Comparison of ENCODE assay signal across 21 cellular contexts in the genomic region with DNA sequence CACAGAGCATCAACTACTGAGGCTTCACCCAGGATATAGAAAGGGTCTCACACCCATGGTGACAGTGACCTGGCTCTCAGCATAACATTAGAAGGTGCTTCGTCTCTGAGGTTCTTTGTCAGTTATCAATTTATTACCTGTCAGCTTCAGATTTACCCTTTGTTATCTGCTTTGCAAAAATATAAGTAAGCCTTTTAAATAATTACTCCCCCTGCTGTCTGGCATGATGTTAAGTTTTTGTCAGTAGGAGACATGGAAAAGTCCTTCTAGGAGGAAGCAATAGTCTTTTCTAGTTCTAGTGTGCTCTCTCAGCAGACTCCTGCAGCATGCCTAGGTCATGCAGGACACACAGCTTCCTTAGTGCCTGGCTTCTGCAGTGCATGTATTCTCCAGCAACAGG.
DNase-seq lines count a peak whose midpoint lies in the region; ATAC-seq and TF ChIP-seq lines count a peak whose summit lies in the region.
"Had no signal": no experiment of that assay in that cellular context is flagged by ENCODE, and none has a peak within 500 bp of the region (broad histone marks: within the 10 kb centered on the region; RNA-seq: fewer than 3 reads in every experiment).

No MANE protein-coding gene starts in this region.

- intact Hi-C loops in natural killer cell (cut with micrococcal nuclease) (no loop called here), Panc1 (cut with micrococcal nuclease; ENCODE audit: unreplicated experiment) (no loop called here)

- POLR2A ChIA-PET in Panc1 (lab: Charles Lee): no interaction called here

- ATAC-seq in natural killer cell treated with Interleukin-12 subunit alpha and Interleukin-12 subunit beta and Interleukin-15 and Interleukin-18, amount 100 ng/mL, for 72 hours: peak; percentile 9 to 50
- ATAC-seq in natural killer cell: no peak
- ATAC-seq in Panc1: no peak; the same call in 1 of the 2 replicates
- no peak for ATAC-seq in stimulated activated naive CD8-positive, alpha-beta T cell treated with anti-CD3 and anti-CD28 coated beads, Interleukin-15, Interleukin-2, amounts not matched to agents 100 U/mL and 50 U/mL, for 24 hours
- ATAC-seq: GM12878 had no signal

- TF ChIP-seq CTCF in natural killer cell (IDR thresholded peaks at IDR 0.05): no peak
- TF ChIP-seq CTCF in Panc1 (IDR thresholded peaks at IDR 0.05): 0 out of 2 replicates have a peak, but pooled peaks have one; percentile 11
- TF ChIP-seq CTCF in foreskin fibroblast (IDR thresholded peaks at IDR 0.05; ENCODE audit: low read depth, low read length): peak; percentile 10

- H3K4me3 Mint-ChIP-seq in natural killer cell treated with Interleukin-12 subunit alpha and Interleukin-12 subunit beta and Interleukin-15 and Interleukin-18, amount 100 ng/mL, for 72 hours: no peak overlapping the region
- no peak overlapping the region for H3K4me3 Mint-ChIP-seq in natural killer cell
- H3K4me3 Mint-ChIP-seq in T-helper 2 cell treated with Interferon-gamma antibody and Interleukin-4, amounts not matched to agents 5 μg/mL and 100 μg/mL, for 36 hours: no peak overlapping the region
- H3K4me3 Mint-ChIP-seq: CD4-positive, CD25-positive, alpha-beta regulatory T cell; IgD-negative memory B cell had no signal

- no peaks in the 10 kb centered on the region for H3K9me3 Mint-ChIP-seq in natural killer cell treated with Interleukin-12 subunit alpha and Interleukin-12 subunit beta and Interleukin-15 and Interleukin-18, amount 100 ng/mL, for 72 hours
- peaks cover 2 to 4% of the 10 kb centered on the region in 2 donors for H3K9me3 Mint-ChIP-seq in natural killer cell
- no peaks in the 10 kb centered on the region for H3K9me3 Mint-ChIP-seq in T-helper 2 cell treated with Interferon-gamma antibody and Interleukin-4, amounts not matched to agents 5 μg/mL and 100 μg/mL, for 36 hours
- H3K9me3 Mint-ChIP-seq: CD4-positive, CD25-positive, alpha-beta regulatory T cell; IgD-negative memory B cell had no signal

- DNase-seq in natural killer cell treated with Interleukin-12 subunit alpha and Interleukin-12 subunit beta and Interleukin-15 and Interleukin-18, amount 100 ng/mL, for 72 hours (ENCODE audit: low spot score): no peak
- DNase-seq in natural killer cell (no peak), Panc1 (ENCODE audit: low read depth, low spot score) (no peak), foreskin fibroblast (peak in 1 of 2 donors; percentile 24), epidermal melanocyte (ENCODE audit: insufficient read length, low spot score) (no peak)
- no peak for DNase-seq in activated naive CD4-positive, alpha-beta T cell (lab: John Stamatoyannopoulos, UW)
- no peak for DNase-seq in stimulated activated naive CD8-positive, alpha-beta T cell treated with anti-CD3 and anti-CD28 coated beads, Interleukin-15, Interleukin-2, amounts not matched to agents 100 U/mL and 50 U/mL, for 24 hours
- no peak for DNase-seq in T-helper 2 cell treated with Interferon-gamma antibody and Interleukin-4, amounts not matched to agents 5 μg/mL and 100 μg/mL, for 36 hours (ENCODE audit: low spot score)
- DNase-seq: CD4-positive, CD25-positive, alpha-beta regulatory T cell; DND-41; H7; NCI-H1105; NCI-H2081; NCI-H2171; NCI-H345; NCI-H524; NCI-H82; RPMI8226; SHP77 had no signal

- no peaks in the 10 kb centered on the region for H3K36me3 ChIP-seq in Panc1 (ENCODE audit: control insufficient read depth, insufficient read depth, low read length)

- CTCF ChIA-PET in Panc1 (lab: Charles Lee): no interaction called here

- in situ Hi-C loops in Panc1 (cut with HindIII; ENCODE audit: low pct_unique_long_range_greater_than_20kb, low sequenced_read_pairs): no loop called here

- BruUV-seq in Panc1 (replicated peaks; lab: Mats Ljungman, UMichigan): no TSS peak

- H3K27me3 Mint-ChIP-seq in natural killer cell treated with Interleukin-12 subunit alpha and Interleukin-12 subunit beta and Interleukin-15 and Interleukin-18, amount 100 ng/mL, for 72 hours: peaks cover 7 to 8% of the 10 kb centered on the region in 2 donors
- peaks cover 0 to 3% of the 10 kb centered on the region in 2 donors for H3K27me3 Mint-ChIP-seq in natural killer cell (ENCODE audit: low read depth in 2 of 2)
- no peaks in the 10 kb centered on the region for H3K27me3 Mint-ChIP-seq in T-helper 2 cell treated with Interferon-gamma antibody and Interleukin-4, amounts not matched to agents 5 μg/mL and 100 μg/mL, for 36 hours (ENCODE audit: low read depth)
- H3K27me3 Mint-ChIP-seq: CD4-positive, CD25-positive, alpha-beta regulatory T cell had no signal

- no peaks in the 10 kb centered on the region for H3K9me3 ChIP-seq in Panc1 (ENCODE audit: control insufficient read depth, insufficient read depth, low read depth, low read length)

- H3K4me1 Mint-ChIP-seq in natural killer cell treated with Interleukin-12 subunit alpha and Interleukin-12 subunit beta and Interleukin-15 and Interleukin-18, amount 100 ng/mL, for 72 hours (ENCODE audit: low read depth in 2 of 2): no peaks in the 10 kb centered on the region
- H3K4me1 Mint-ChIP-seq in natural killer cell: no peaks in the 10 kb centered on the region
- no peaks in the 10 kb centered on the region for H3K4me1 Mint-ChIP-seq in T-helper 2 cell treated with Interferon-gamma antibody and Interleukin-4, amounts not matched to agents 5 μg/mL and 100 μg/mL, for 36 hours (ENCODE audit: low read depth)
- H3K4me1 Mint-ChIP-seq: CD4-positive, CD25-positive, alpha-beta regulatory T cell; IgD-negative memory B cell had no signal

- H3K4me1 ChIP-seq in Panc1 (ENCODE audit: control insufficient read depth, insufficient read depth, low read length): peaks cover 2% of the 10 kb centered on the region; the same call in 1 of the 2 replicates

- H3K27ac Mint-ChIP-seq in natural killer cell treated with Interleukin-12 subunit alpha and Interleukin-12 subunit beta and Interleukin-15 and Interleukin-18, amount 100 ng/mL, for 72 hours: no peak overlapping the region
- H3K27ac Mint-ChIP-seq in natural killer cell: no peak overlapping the region
- H3K27ac Mint-ChIP-seq in T-helper 2 cell treated with Interferon-gamma antibody and Interleukin-4, amounts not matched to agents 5 μg/mL and 100 μg/mL, for 36 hours: no peak overlapping the region
- H3K27ac Mint-ChIP-seq: CD4-positive, CD25-positive, alpha-beta regulatory T cell; IgD-negative memory B cell had no signal

- no peaks in the 10 kb centered on the region for H3K36me3 Mint-ChIP-seq in natural killer cell treated with Interleukin-12 subunit alpha and Interleukin-12 subunit beta and Interleukin-15 and Interleukin-18, amount 100 ng/mL, for 72 hours
- H3K36me3 Mint-ChIP-seq in natural killer cell: no peaks in the 10 kb centered on the region
- H3K36me3 Mint-ChIP-seq in T-helper 2 cell treated with Interferon-gamma antibody and Interleukin-4, amounts not matched to agents 5 μg/mL and 100 μg/mL, for 36 hours (ENCODE audit: low read depth): no peaks in the 10 kb centered on the region
- H3K36me3 Mint-ChIP-seq: CD4-positive, CD25-positive, alpha-beta regulatory T cell; IgD-negative memory B cell had no signal

- no peak overlapping the region for H3K27ac ChIP-seq in Panc1 (ENCODE audit: low read length)

- no peaks in the 10 kb centered on the region; the same call in 1 of the 2 replicates for H3K27me3 ChIP-seq in Panc1 (ENCODE audit: control insufficient read depth, insufficient read depth, low read length)

- H3K4me3 ChIP-seq in Panc1 (ENCODE audit: low read depth in 2 of 2, low read length in 2 of 2): no peak overlapping the region
- no peak overlapping the region for H3K4me3 ChIP-seq in foreskin fibroblast (ENCODE audit: low read depth in 1 of 2, low read length in 2 of 2)
- H3K4me3 ChIP-seq: GM12878 had no signal

Comparison
In these comparisons a context has a peak if more than half of its experiments do, and no peak if none do; other contexts are left out.
1. ATAC-seq: peak in natural killer cell treated with Interleukin-12 subunit alpha and Interleukin-12 subunit beta and Interleukin-15 and Interleukin-18, amount 100 ng/mL, for 72 hours (2 of 2); none in natural killer cell (0 of 3), Panc1 (single experiment) and stimulated activated naive CD8-positive, alpha-beta T cell treated with anti-CD3 and anti-CD28 coated beads, Interleukin-15, Interleukin-2, amounts not matched to agents 100 U/mL and 50 U/mL, for 24 hours (single experiment).